Comparison of ENCODE assay signal across 1 cellular context in genomic region chr1:149927535-149928387, GRCh38.
A peak's percentile ranks its signal among the peaks of the same experiment; 100 is the strongest.
TF ChIP-seq lines count a peak whose summit lies in the region.

Gene SF3B4 (minus strand): TSS chr1:149927803. CDS start chr1:149927759, 44 bp downstream.

TF ChIP-seq in HCT116, 20 proteins besides CTCF, POLR2A, EP300 and RAD21 (continued from another document):
- TF ChIP-seq ATF3 (IDR thresholded peaks at IDR 0.05) (no peak), ZNF274 (IDR thresholded peaks at IDR 0.05; ENCODE audit: low read depth, low read length) (no peak), POLR2AphosphoS5 (IDR thresholded peaks at IDR 0.05; ENCODE audit: low read depth, low read length) (peak; percentile 99), ZFX (IDR thresholded peaks at IDR 0.05) (peak; percentile 78), FOSL1 (IDR thresholded peaks at IDR 0.05; ENCODE audit: low read depth) (no peak), SP1 (IDR thresholded peaks at IDR 0.05; ENCODE audit: low read depth) (peak; percentile 65), MAX (IDR thresholded peaks at IDR 0.05) (peak; percentile 65; the same call in 1 of the 2 replicates), REST (IDR thresholded peaks at IDR 0.05; ENCODE audit: low read depth) (no peak), JUND (IDR thresholded peaks at IDR 0.05) (no peak; the same call in 1 of the 2 replicates)
